In the genomic region with DNA sequence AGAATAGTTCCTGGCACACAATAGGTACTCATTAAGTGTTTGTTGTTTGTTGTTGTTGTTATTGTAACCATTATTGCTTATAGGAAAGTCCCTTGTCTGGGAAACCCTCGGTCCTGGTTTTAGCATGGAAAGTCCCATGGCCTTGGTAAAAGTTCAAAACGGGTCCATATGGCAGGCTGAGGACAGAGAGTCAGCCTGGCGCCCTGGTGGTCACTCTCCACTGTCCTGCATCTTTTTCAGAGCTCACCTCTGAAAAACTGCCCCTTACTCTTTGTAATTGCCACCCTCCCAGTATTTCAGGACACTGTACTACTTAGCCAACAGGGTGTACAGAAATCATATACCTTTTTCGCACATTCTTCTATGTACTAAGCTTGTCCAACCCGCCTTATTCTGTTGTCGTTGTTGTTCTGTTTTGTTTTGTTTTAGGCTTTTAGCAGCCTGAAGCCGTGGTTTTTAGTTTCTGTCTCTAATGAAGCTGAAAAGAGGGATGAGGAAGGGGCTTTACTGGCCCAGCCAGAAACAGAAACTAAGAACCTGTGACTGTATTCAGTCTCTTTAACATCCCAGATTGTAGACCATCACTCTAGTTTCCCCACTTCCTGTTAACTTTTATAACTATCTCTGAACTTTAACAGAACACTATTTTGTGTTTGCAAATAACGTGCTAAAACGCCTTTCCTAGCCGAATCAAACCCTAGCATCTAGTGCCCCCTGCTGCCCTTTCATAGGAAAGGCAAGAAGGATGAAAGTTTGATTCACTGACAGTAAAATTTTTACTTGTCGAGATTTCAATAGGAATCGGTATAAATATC, we compare ENCODE assay signal across 1 cellular context.
TF ChIP-seq lines count a peak whose summit lies in the region.

No MANE protein-coding gene starts in this region.

TF ChIP-seq in GM12878, 131 proteins besides CTCF, POLR2A, EP300 and RAD21 (continued from another document):
- no peak for TF ChIP-seq ZNF687 (IDR thresholded peaks at IDR 0.05)
- TF ChIP-seq KDM1A (IDR thresholded peaks at IDR 0.05; ENCODE audit: borderline replicate concordance): no peak
- no peak for TF ChIP-seq ATF3 (IDR thresholded peaks at IDR 0.05; ENCODE audit: borderline replicate concordance, extremely low read depth, low read depth, low read length)
- peak; percentile 76 for TF ChIP-seq FOXM1 (IDR thresholded peaks at IDR 0.05; ENCODE audit: low read depth, low read length)
- no peak for TF ChIP-seq SIN3A (IDR thresholded peaks at IDR 0.05; ENCODE audit: low read depth, low read length)
- TF ChIP-seq ZZZ3 (IDR thresholded peaks at IDR 0.05; ENCODE audit: control insufficient read depth, insufficient read length, low read depth): no peak
- TF ChIP-seq, protein P1, sequence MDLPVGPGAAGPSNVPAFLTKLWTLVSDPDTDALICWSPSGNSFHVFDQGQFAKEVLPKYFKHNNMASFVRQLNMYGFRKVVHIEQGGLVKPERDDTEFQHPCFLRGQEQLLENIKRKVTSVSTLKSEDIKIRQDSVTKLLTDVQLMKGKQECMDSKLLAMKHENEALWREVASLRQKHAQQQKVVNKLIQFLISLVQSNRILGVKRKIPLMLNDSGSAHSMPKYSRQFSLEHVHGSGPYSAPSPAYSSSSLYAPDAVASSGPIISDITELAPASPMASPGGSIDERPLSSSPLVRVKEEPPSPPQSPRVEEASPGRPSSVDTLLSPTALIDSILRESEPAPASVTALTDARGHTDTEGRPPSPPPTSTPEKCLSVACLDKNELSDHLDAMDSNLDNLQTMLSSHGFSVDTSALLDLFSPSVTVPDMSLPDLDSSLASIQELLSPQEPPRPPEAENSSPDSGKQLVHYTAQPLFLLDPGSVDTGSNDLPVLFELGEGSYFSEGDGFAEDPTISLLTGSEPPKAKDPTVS (IDR thresholded peaks at IDR 0.05; ENCODE audit: low read depth, low read length): no peak
- no peak for TF ChIP-seq ASH2L (IDR thresholded peaks at IDR 0.05; ENCODE audit: borderline replicate concordance, low read depth)
- TF ChIP-seq ELK1 (IDR thresholded peaks at IDR 0.05; ENCODE audit: low read depth, low read length): no peak
- TF ChIP-seq STAT3 (IDR thresholded peaks at IDR 0.05; ENCODE audit: low read depth, low read length): no peak
- TF ChIP-seq RAD51 (IDR thresholded peaks at IDR 0.05): peak; percentile 16; the same call in 1 of the 2 replicates
- no peak for TF ChIP-seq NFYA (IDR thresholded peaks at IDR 0.05; ENCODE audit: borderline replicate concordance, low read depth, low read length)
- no peak for TF ChIP-seq SMAD5 (IDR thresholded peaks at IDR 0.05; ENCODE audit: low read depth)
- no peak for TF ChIP-seq TCF3 (IDR thresholded peaks at IDR 0.05; ENCODE audit: borderline replicate concordance, insufficient read depth, low read depth, low read length)
- no peak for TF ChIP-seq ETV6 (conservative IDR thresholded peaks at IDR 0.05 in 1 of 2, IDR thresholded peaks at IDR 0.05 in 1 of 2; ENCODE audit: borderline replicate concordance in 1 of 2, low read depth in 1 of 2)
- no peak for TF ChIP-seq STAT1 (conservative IDR thresholded peaks at IDR 0.05)
- no peak for TF ChIP-seq SREBF2 (IDR thresholded peaks at IDR 0.05; ENCODE audit: low read length)
- TF ChIP-seq, protein P2, sequence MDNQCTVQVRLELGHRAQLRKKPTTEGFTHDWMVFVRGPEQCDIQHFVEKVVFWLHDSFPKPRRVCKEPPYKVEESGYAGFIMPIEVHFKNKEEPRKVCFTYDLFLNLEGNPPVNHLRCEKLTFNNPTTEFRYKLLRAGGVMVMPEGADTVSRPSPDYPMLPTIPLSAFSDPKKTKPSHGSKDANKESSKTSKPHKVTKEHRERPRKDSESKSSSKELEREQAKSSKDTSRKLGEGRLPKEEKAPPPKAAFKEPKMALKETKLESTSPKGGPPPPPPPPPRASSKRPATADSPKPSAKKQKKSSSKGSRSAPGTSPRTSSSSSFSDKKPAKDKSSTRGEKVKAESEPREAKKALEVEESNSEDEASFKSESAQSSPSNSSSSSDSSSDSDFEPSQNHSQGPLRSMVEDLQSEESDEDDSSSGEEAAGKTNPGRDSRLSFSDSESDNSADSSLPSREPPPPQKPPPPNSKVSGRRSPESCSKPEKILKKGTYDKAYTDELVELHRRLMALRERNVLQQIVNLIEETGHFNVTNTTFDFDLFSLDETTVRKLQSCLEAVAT (IDR thresholded peaks at IDR 0.05): no peak; the same call in 1 of the 2 replicates
- TF ChIP-seq HDAC6 (IDR thresholded peaks at IDR 0.05; ENCODE audit: unreplicated experiment): no peak
- TF ChIP-seq CBX5 (IDR thresholded peaks at IDR 0.05; ENCODE audit: low read depth): peak; percentile 42; the same call in 1 of the 2 replicates
TF ChIP-seq in GM12878: peak in this region for 17.
